In genomic region chr7:150897502-150898474, GRCh38 we compare ENCODE assay signal across 8 cellular contexts. TPM values are rescaled to one million over a fixed set of nuclear protein-coding genes. Genes with fewer than 3 reads are reported as not detected.
DNase-seq lines count a peak whose midpoint lies in the region; ATAC-seq, FAIRE-seq and TF ChIP-seq lines count a peak whose summit lies in the region.

No MANE protein-coding gene starts in this region.

- FAIRE-seq in astrocyte (lab: Jason Lieb, UNC) = no peak

- peaks cover 18% of the 10 kb centered on the region for H3K4me1 Mint-ChIP-seq in astrocyte (ENCODE audit: low read depth, unreplicated experiment)

- H3K4me1 ChIP-seq in BLaER1 (peaks cover 20% of the 10 kb centered on the region), astrocyte (ENCODE audit: insufficient read depth, low read length) (peaks cover 10% of the 10 kb centered on the region)

- ATAC-seq in GM19023 (IDR thresholded peaks at IDR 0.05; ENCODE audit: unreplicated experiment) = peak; percentile 66
- ATAC-seq in HG02943 (IDR thresholded peaks at IDR 0.05; ENCODE audit: low read depth, unreplicated experiment) = peak; percentile 50

- H3K9ac ChIP-seq in BLaER1 = no peak overlapping the region
- no peak overlapping the region for H3K9ac ChIP-seq in astrocyte (ENCODE audit: low read length)

- 0 out of 2 replicates have a peak, but pooled peaks cover 3% of the 10 kb centered on the region for H3K27me3 ChIP-seq in BLaER1
- H3K27me3 ChIP-seq in astrocyte (ENCODE audit: insufficient read depth, low read length) = no peaks in the 10 kb centered on the region
- peaks cover 10% of the 10 kb centered on the region for H3K27me3 ChIP-seq in brain microvascular endothelial cell (replicated peaks)

- H3K27ac Mint-ChIP-seq in astrocyte (ENCODE audit: unreplicated experiment) = no peak overlapping the region

- peaks cover 20% of the 10 kb centered on the region for H3K9me3 ChIP-seq in BLaER1
- H3K9me3 ChIP-seq in astrocyte (ENCODE audit: insufficient read depth, low read depth, low read length) = peaks cover 8% of the 10 kb centered on the region

- peak overlapping the region; percentile 14; the same call in 1 of the 2 replicates for H3K4me2 ChIP-seq in BLaER1
- H3K4me2 ChIP-seq in astrocyte (ENCODE audit: low read length) = peak overlapping the region; percentile 48

- no peaks in the 10 kb centered on the region for H4K20me1 ChIP-seq in BLaER1
- H4K20me1 ChIP-seq in astrocyte (ENCODE audit: insufficient read depth, low read length) = no peaks in the 10 kb centered on the region

- DNase-seq in astrocyte (ENCODE audit: low read depth) (no peak), hippocampal formation (lab: John Stamatoyannopoulos, UW) (no peak), NCI-H1436 (lab: John Stamatoyannopoulos, UW) (no peak), HT-29 (ENCODE audit: low spot score) (no peak), brain microvascular endothelial cell (no peak)

- no peak overlapping the region for H3K4me3 Mint-ChIP-seq in astrocyte (ENCODE audit: unreplicated experiment)

- no peaks in the 10 kb centered on the region for H3K79me2 ChIP-seq in astrocyte (ENCODE audit: insufficient read depth, low read length)

- TF ChIP-seq CTCF in astrocyte (IDR thresholded peaks at IDR 0.05; ENCODE audit: insufficient read depth, low read depth, low read length) (no peak), brain microvascular endothelial cell (IDR thresholded peaks at IDR 0.05; ENCODE audit: low read depth, low read length, missing control alignments) (no peak)

- H3K9me3 Mint-ChIP-seq in astrocyte (ENCODE audit: unreplicated experiment) = peaks cover 12% of the 10 kb centered on the region

- H3K36me3 Mint-ChIP-seq in astrocyte (ENCODE audit: low read depth, unreplicated experiment) = peaks cover 3% of the 10 kb centered on the region

- H3K36me3 ChIP-seq in BLaER1 = no peaks in the 10 kb centered on the region
- H3K36me3 ChIP-seq in astrocyte (ENCODE audit: insufficient read depth, low read length) = no peaks in the 10 kb centered on the region
- no peaks in the 10 kb centered on the region for H3K36me3 ChIP-seq in brain microvascular endothelial cell (replicated peaks)

- H3K27ac ChIP-seq in BLaER1 = no peak overlapping the region
- no peak overlapping the region for H3K27ac ChIP-seq in astrocyte (ENCODE audit: low read depth, low read length)
- no peak overlapping the region for H3K27ac ChIP-seq in brain microvascular endothelial cell

- H2AFZ ChIP-seq in astrocyte (ENCODE audit: low read depth, low read length) = no peak overlapping the region

- peaks cover 33% of the 10 kb centered on the region for H3K27me3 Mint-ChIP-seq in astrocyte (ENCODE audit: low read depth, unreplicated experiment)

- H3K4me3 ChIP-seq in BLaER1 = no peak overlapping the region
- H3K4me3 ChIP-seq in astrocyte (ENCODE audit: insufficient read depth, low read depth, low read length) = no peak overlapping the region
- no peak overlapping the region for H3K4me3 ChIP-seq in brain microvascular endothelial cell (ENCODE audit: low read depth, low read length)

- in situ Hi-C loops in brain microvascular endothelial cell (cut with HindIII; ENCODE audit: low pct_ligation_motif_present, low sequenced_read_pairs) = no loop called here

RNA-seq across cellular contexts. Expression of gene AOC1, which starts 45.5 kb away (rescaled TPM):
- total RNA-seq in astrocyte = not detected in 2 replicates
- 25.2 and 25.8 TPM in 2 replicates for total RNA-seq in HT-29 (2014; rRNA removed; shearing (Covaris generic))

Comparison
In these comparisons a context has a peak if more than half of its experiments do, and no peak if none do; other contexts are left out.
1. RNA of gene AOC1, which starts 45.5 kb away (total RNA-seq): 25.2 to 25.8 TPM in HT-29; not detected in astrocyte; every median in the first group is over 10 times any median in the second.